Comparison of ENCODE assay signal across 1 cellular context in genomic region chr20:56995157-56995556, GRCh38.
TF ChIP-seq lines count a peak whose summit lies in the region.

No MANE protein-coding gene starts in this region.

TF ChIP-seq in H1, 55 proteins besides CTCF, POLR2A, EP300 and RAD21:
- no peak for TF ChIP-seq CBX8 (IDR thresholded peaks at IDR 0.05; ENCODE audit: borderline replicate concordance, low read depth, low read length)
- TF ChIP-seq CREB1 (IDR thresholded peaks at IDR 0.05), result no peak
- TF ChIP-seq MAFK (IDR thresholded peaks at IDR 0.05; ENCODE audit: low read depth, low read length), result no peak
